In the genomic region with DNA sequence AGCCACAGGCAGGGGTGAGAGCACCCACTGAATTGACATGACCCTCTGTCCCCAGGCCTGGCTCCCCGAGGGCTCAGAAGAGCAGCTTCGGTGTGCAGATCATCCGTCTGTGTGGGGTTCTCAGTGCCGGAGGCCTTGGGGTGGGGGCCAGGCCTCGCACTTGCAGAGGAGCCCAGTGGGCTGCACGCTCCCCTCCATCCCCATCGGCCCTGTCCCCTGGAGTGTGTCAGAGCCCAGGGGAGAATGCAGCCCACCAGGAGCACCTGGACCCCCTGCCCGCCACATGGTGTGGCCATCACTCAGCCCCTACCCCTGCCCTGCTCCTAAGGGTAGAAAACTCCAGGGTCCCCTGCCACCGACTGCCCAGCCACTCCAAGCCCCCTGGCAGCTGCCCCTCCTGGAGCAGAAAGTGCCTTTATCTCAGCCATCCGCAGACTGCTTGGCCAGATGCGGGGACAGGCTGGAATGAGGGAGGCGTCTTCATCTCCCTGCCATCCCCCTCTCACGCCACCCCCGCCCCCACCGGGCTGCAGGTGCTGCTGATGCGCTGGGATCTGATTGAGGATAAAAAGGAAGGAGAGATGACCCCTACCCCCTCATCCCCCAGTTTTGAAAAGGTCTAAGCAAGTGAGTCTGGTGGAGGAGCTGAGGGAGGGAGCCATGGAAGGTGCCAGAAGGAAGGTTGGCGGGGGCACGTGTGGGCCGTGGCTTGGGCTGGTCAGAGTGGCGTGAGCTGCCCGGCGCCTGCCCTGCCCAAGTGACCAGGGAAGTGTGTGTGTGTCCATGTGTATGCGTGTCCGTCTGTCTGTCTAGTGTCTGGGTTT, we compare ENCODE assay signal across 9 cellular contexts.
DNase-seq lines count a peak whose midpoint lies in the region; TF ChIP-seq lines count a peak whose summit lies in the region.
"Had no signal": no experiment of that assay in that cellular context is flagged by ENCODE, and none has a peak within 500 bp of the region (broad histone marks: within the 10 kb centered on the region; RNA-seq: fewer than 3 reads in every experiment).

No MANE protein-coding gene starts in this region.

- no peak overlapping the region for H2AFZ ChIP-seq in neural progenitor cell (replicated peaks)

- H3K4me1 Mint-ChIP-seq in chondrocyte (ENCODE audit: low read depth) (peaks cover 3% of the 10 kb centered on the region), neural progenitor cell (peaks cover 3% of the 10 kb centered on the region)
- H3K4me1 Mint-ChIP-seq in activated T-helper 2 cell treated with anti-CD3 and anti-CD28 coated beads, Interferon-gamma antibody, Interleukin-2, Interleukin-4, amounts not matched to agents 10 μg/mL and 5 μg/mL and 100 μg/mL, durations not matched to agents 14 hours and 24 hours and 36 hours (ENCODE audit: low read depth): peaks cover 7% of the 10 kb centered on the region

- peaks cover 20% of the 10 kb centered on the region for H3F3A ChIP-seq in neural progenitor cell (ENCODE audit: low read depth)

- H3K36me3 Mint-ChIP-seq in chondrocyte (ENCODE audit: low read depth): peaks cover 19% of the 10 kb centered on the region
- H3K36me3 Mint-ChIP-seq in neural progenitor cell: peaks cover 19% of the 10 kb centered on the region
- peaks cover 46% of the 10 kb centered on the region for H3K36me3 Mint-ChIP-seq in activated T-helper 2 cell treated with anti-CD3 and anti-CD28 coated beads, Interferon-gamma antibody, Interleukin-2, Interleukin-4, amounts not matched to agents 10 μg/mL and 5 μg/mL and 100 μg/mL, durations not matched to agents 14 hours and 24 hours and 36 hours (ENCODE audit: low read depth)

- peaks cover 10% of the 10 kb centered on the region for H4K20me1 ChIP-seq in neural progenitor cell (ENCODE audit: low read depth)

- H3K9me3 ChIP-seq in BE2C (no peaks in the 10 kb centered on the region), neural progenitor cell (ENCODE audit: low read depth) (no peaks in the 10 kb centered on the region)

- TF ChIP-seq CTCF in BE2C (IDR thresholded peaks at IDR 0.05; ENCODE audit: low read depth, low read length): no peak
- TF ChIP-seq CTCF in GM06990 (IDR thresholded peaks at IDR 0.05; ENCODE audit: insufficient read depth, low read length, poor library complexity, severe bottlenecking): no peak
- TF ChIP-seq CTCF in chondrocyte (IDR thresholded peaks at IDR 0.05): no peak
- no peak for TF ChIP-seq CTCF in neural progenitor cell (IDR thresholded peaks at IDR 0.05)
- no peak for TF ChIP-seq CTCF in GM10248 (IDR thresholded peaks at IDR 0.05; ENCODE audit: control extremely low read depth, extremely low read depth, low read depth, missing control alignments)

- POLR2A ChIA-PET in GM10248 (lab: Yijun Ruan, JAX): no interaction called here

- H3K4me3 ChIP-seq in BE2C (ENCODE audit: low read depth, low read length): no peak overlapping the region
- no peak overlapping the region for H3K4me3 ChIP-seq in GM06990 (replicated peaks; ENCODE audit: low read depth, low read length)
- no peak overlapping the region for H3K4me3 ChIP-seq in neural progenitor cell

- H3K4me3 Mint-ChIP-seq in chondrocyte (ENCODE audit: unreplicated experiment) (no peak overlapping the region), neural progenitor cell (peak overlapping the region; percentile 10)
- H3K4me3 Mint-ChIP-seq in activated T-helper 2 cell treated with anti-CD3 and anti-CD28 coated beads, Interferon-gamma antibody, Interleukin-2, Interleukin-4, amounts not matched to agents 10 μg/mL and 5 μg/mL and 100 μg/mL, durations not matched to agents 14 hours and 24 hours and 36 hours (ENCODE audit: low read depth): no peak overlapping the region

- no peaks in the 10 kb centered on the region for H3K9me3 Mint-ChIP-seq in chondrocyte (ENCODE audit: low read depth)
- H3K9me3 Mint-ChIP-seq in neural progenitor cell: no peaks in the 10 kb centered on the region
- H3K9me3 Mint-ChIP-seq in activated T-helper 2 cell treated with anti-CD3 and anti-CD28 coated beads, Interferon-gamma antibody, Interleukin-2, Interleukin-4, amounts not matched to agents 10 μg/mL and 5 μg/mL and 100 μg/mL, durations not matched to agents 14 hours and 24 hours and 36 hours: no peaks in the 10 kb centered on the region

- H3K4me1 ChIP-seq in BE2C (no peaks in the 10 kb centered on the region), neural progenitor cell (no peaks in the 10 kb centered on the region)

- no peak overlapping the region for H3K27ac ChIP-seq in neural progenitor cell

- no peaks in the 10 kb centered on the region for H3K79me2 ChIP-seq in neural progenitor cell (ENCODE audit: low read depth)

- no peaks in the 10 kb centered on the region for H3K27me3 ChIP-seq in BE2C
- H3K27me3 ChIP-seq in GM06990 (replicated peaks; ENCODE audit: control insufficient read depth, insufficient read depth, low read length): no peaks in the 10 kb centered on the region
- H3K27me3 ChIP-seq in neural progenitor cell: no peaks in the 10 kb centered on the region

- H3K27ac Mint-ChIP-seq in chondrocyte (ENCODE audit: unreplicated experiment) (no peak overlapping the region), neural progenitor cell (peak overlapping the region; percentile 15)
- H3K27ac Mint-ChIP-seq in activated T-helper 2 cell treated with anti-CD3 and anti-CD28 coated beads, Interferon-gamma antibody, Interleukin-2, Interleukin-4, amounts not matched to agents 10 μg/mL and 5 μg/mL and 100 μg/mL, durations not matched to agents 14 hours and 24 hours and 36 hours: no peak overlapping the region

- no peak overlapping the region for H3K4me2 ChIP-seq in neural progenitor cell

- intact Hi-C loops in activated T-helper 2 cell treated with anti-CD3 and anti-CD28 coated beads, Interferon-gamma antibody, Interleukin-2, Interleukin-4, amounts not matched to agents 10 μg/mL and 5 μg/mL and 100 μg/mL, durations not matched to agents 14 hours and 24 hours and 36 hours (cut with micrococcal nuclease): no loop called here

- CTCF ChIA-PET in GM10248 (lab: Yijun Ruan, JAX): interaction anchor here (0.9 kb wide), 2 partner anchors 14 to 69 kb away, joined by 3 read pairs; no protein-coding TSS in a partner anchor

- H3K36me3 ChIP-seq in BE2C (peaks cover 58% of the 10 kb centered on the region), GM06990 (ENCODE audit: control insufficient read depth, insufficient read depth, low read length) (peaks cover 34% of the 10 kb centered on the region), neural progenitor cell (no peaks in the 10 kb centered on the region)

- H3K27me3 Mint-ChIP-seq in chondrocyte (ENCODE audit: low read depth) (no peaks in the 10 kb centered on the region), neural progenitor cell (ENCODE audit: insufficient read depth, low read depth) (peaks cover 4% of the 10 kb centered on the region)
- no peaks in the 10 kb centered on the region for H3K27me3 Mint-ChIP-seq in activated T-helper 2 cell treated with anti-CD3 and anti-CD28 coated beads, Interferon-gamma antibody, Interleukin-2, Interleukin-4, amounts not matched to agents 10 μg/mL and 5 μg/mL and 100 μg/mL, durations not matched to agents 14 hours and 24 hours and 36 hours (ENCODE audit: low read depth)

- H3K9ac ChIP-seq in neural progenitor cell: no peak overlapping the region

- DNase-seq in BE2C (peak; percentile 31), GM06990 (ENCODE audit: extremely low read depth, insufficient read length) (peak; percentile 6), chondrocyte (ENCODE audit: low spot score) (peak; percentile 83), neural progenitor cell (ENCODE audit: low spot score) (no peak), GM10248 (ENCODE audit: extremely low spot score) (no peak), NCI-H1417 (lab: John Stamatoyannopoulos, UW) (no peak)
- DNase-seq in activated T-helper 2 cell treated with anti-CD3 and anti-CD28 coated beads, Interferon-gamma antibody, Interleukin-2, Interleukin-4, amounts not matched to agents 10 μg/mL and 5 μg/mL and 100 μg/mL, durations not matched to agents 14 hours and 24 hours and 36 hours (ENCODE audit: low spot score): no peak
- DNase-seq: NCI-H1092, NCI-H446 had no signal

Comparison
In these comparisons a context has a peak if more than half of its experiments do, and no peak if none do; other contexts are left out.
1. DNase-seq: peak in BE2C (single experiment), GM06990 (single experiment) and chondrocyte (single experiment); none in neural progenitor cell (single experiment), GM10248 (single experiment), NCI-H1417 (0 of 3) and activated T-helper 2 cell treated with anti-CD3 and anti-CD28 coated beads, Interferon-gamma antibody, Interleukin-2, Interleukin-4, amounts not matched to agents 10 μg/mL and 5 μg/mL and 100 μg/mL, durations not matched to agents 14 hours and 24 hours and 36 hours (single experiment).